In genomic region chr10:126670056-126670743, GRCh38 we compare ENCODE assay signal across 32 cellular contexts. TPM values are rescaled to one million over a fixed set of nuclear protein-coding genes. Genes with fewer than 3 reads are reported as not detected.
DNase-seq lines count a peak whose midpoint lies in the region; ATAC-seq and TF ChIP-seq lines count a peak whose summit lies in the region.
"Had no signal": no experiment of that assay in that cellular context is flagged by ENCODE, and none has a peak within 500 bp of the region (broad histone marks: within the 10 kb centered on the region; RNA-seq: fewer than 3 reads in every experiment).

Gene C10orf90 (minus strand): TSS chr10:126670693. CDS start chr10:126670480, 213 bp downstream.

- CTCF ChIA-PET in mammary epithelial cell (lab: Charles Lee; ENCODE audit: low non-redundant PET) = no interaction called here

- TF ChIP-seq CTCF in breast epithelium (IDR thresholded peaks at IDR 0.05) = no peak
- no peak for TF ChIP-seq CTCF in mammary epithelial cell (conservative IDR thresholded peaks at IDR 0.05 in 1 of 2, IDR thresholded peaks at IDR 0.05 in 1 of 2; ENCODE audit: extremely low read depth in 1 of 2, insufficient read depth in 1 of 2, low read depth in 1 of 2, low read length in 2 of 2)
- TF ChIP-seq CTCF in lung (IDR thresholded peaks at IDR 0.05; ENCODE audit: control extremely low read depth, extremely low read depth) = no peak
- no peak for TF ChIP-seq CTCF in retinal pigment epithelial cell (conservative IDR thresholded peaks at IDR 0.05; ENCODE audit: low read depth, low read length)
- TF ChIP-seq CTCF in body of pancreas (IDR thresholded peaks at IDR 0.05) = no peak

- H2AFZ ChIP-seq in mammary epithelial cell (ENCODE audit: low read depth, low read length) = no peak within 1 kb of the TSS

- H3K36me3 ChIP-seq in breast epithelium (no peaks in the 10 kb centered on the region), mammary epithelial cell (ENCODE audit: insufficient read depth, low read length) (no peaks in the 10 kb centered on the region), lung (ENCODE audit: control insufficient read depth in 2 of 2, insufficient read depth in 2 of 2, low read length in 2 of 2) (no peaks in the 10 kb centered on the region), body of pancreas (replicated peaks in 1 of 2; ENCODE audit: insufficient read depth in 1 of 2, low read depth in 2 of 2) (no peaks in the 10 kb centered on the region)
- H3K36me3 ChIP-seq: pancreas, spleen, stomach, upper lobe of left lung, WERI-Rb-1 had no signal

- no peaks in the 10 kb centered on the region for H4K20me1 ChIP-seq in mammary epithelial cell (ENCODE audit: insufficient read depth, low read length)

- no TSS peak for BruUV-seq in mammary epithelial cell (replicated peaks; lab: Mats Ljungman, UMichigan)

- TF ChIP-seq POLR2A in breast epithelium (IDR thresholded peaks at IDR 0.05) = no peak
- TF ChIP-seq POLR2A in body of pancreas (IDR thresholded peaks at IDR 0.05) = no peak

- no peak within 1 kb of the TSS for H3K9ac ChIP-seq in mammary epithelial cell (ENCODE audit: insufficient read depth, low read length)

- H3K9me3 ChIP-seq in breast epithelium (no peaks in the 10 kb centered on the region), mammary epithelial cell (replicated peaks; ENCODE audit: insufficient read depth, low read length) (no peaks in the 10 kb centered on the region), lung (ENCODE audit: control insufficient read depth in 2 of 2, insufficient read depth in 1 of 2, low read length in 1 of 2) (peaks cover 0 to 7% of the 10 kb centered on the region in 2 donors), body of pancreas (no peaks in the 10 kb centered on the region)
- H3K9me3 ChIP-seq: mucosa of descending colon, pancreas, spleen, stomach, upper lobe of left lung had no signal

- H3K4me3 ChIP-seq in breast epithelium (peak within 1 kb of the TSS in 2 of 3 donors; percentile 28 to 42), mammary epithelial cell (replicated peaks in 1 of 3; ENCODE audit: insufficient read depth in 1 of 3, low read depth in 2 of 3, low read length in 3 of 3) (no peak within 1 kb of the TSS), lung (no peak within 1 kb of the TSS), retinal pigment epithelial cell (ENCODE audit: low read length) (peak within 1 kb of the TSS; percentile 24), body of pancreas (no peak within 1 kb of the TSS)
- H3K4me3 ChIP-seq: mucosa of descending colon, pancreas, spleen, stomach, upper lobe of left lung had no signal

- H3K79me2 ChIP-seq in mammary epithelial cell (ENCODE audit: insufficient read depth, low read length) = no peaks in the 10 kb centered on the region

- dilution Hi-C loops in mammary epithelial cell (cut with HindIII; ENCODE audit: low sequenced_read_pairs) = no loop called here

- no peaks in the 10 kb centered on the region for H3K4me1 ChIP-seq in breast epithelium
- H3K4me1 ChIP-seq in mammary epithelial cell (ENCODE audit: insufficient read depth, low read length) = no peaks in the 10 kb centered on the region
- H3K4me1 ChIP-seq in lung (ENCODE audit: control insufficient read depth in 2 of 2, insufficient read depth in 2 of 2, low read length in 2 of 2) = peaks cover 0 to 1% of the 10 kb centered on the region in 2 donors
- H3K4me1 ChIP-seq in body of pancreas = no peaks in the 10 kb centered on the region
- H3K4me1 ChIP-seq: pancreas, spleen, stomach had no signal

- no peaks in the 10 kb centered on the region for H3K27me3 ChIP-seq in breast epithelium
- H3K27me3 ChIP-seq in mammary epithelial cell (ENCODE audit: insufficient read depth, low read length) = peaks cover 1% of the 10 kb centered on the region
- H3K27me3 ChIP-seq in lung (ENCODE audit: control insufficient read depth, insufficient read depth) = no peaks in the 10 kb centered on the region
- H3K27me3 ChIP-seq in body of pancreas = no peaks in the 10 kb centered on the region
- H3K27me3 ChIP-seq: pancreas, stomach, upper lobe of left lung had no signal

- in situ Hi-C loops in mammary epithelial cell (cut with MboI; ENCODE audit: low sequenced_read_pairs in 2 of 2) = no loop called here

- DNase-seq in breast epithelium (ENCODE audit: low spot score in 2 of 2) = no peak
- DNase-seq in mammary epithelial cell = no peak
- DNase-seq in lung (ENCODE audit: low spot score) = peak; percentile 2
- DNase-seq in retinal pigment epithelial cell (ENCODE audit: low read depth) = no peak
- no peak for DNase-seq in mucosa of gallbladder (ENCODE audit: low spot score)
- DNase-seq in activated naive CD4-positive, alpha-beta T cell treated with anti-CD3 and anti-CD28 coated beads, Interleukin-2, amount 50 U/mL, for 16 hours = no peak
- no peak for DNase-seq in body of pancreas
- DNase-seq: 8988T; activated CD4-positive, alpha-beta T cell treated with anti-CD3 and anti-CD28 coated beads, Interleukin-2, amount 10 ng/mL, durations not matched to agents 24 days and 14 days; activated CD8-positive, alpha-beta memory T cell treated with anti-CD3 and anti-CD28 coated beads for 24 hours; activated naive CD8-positive, alpha-beta T cell treated with anti-CD3 and anti-CD28 coated beads for 36 hours; activated T-cell treated with anti-CD3 and anti-CD28 coated beads for 4 hours; aorta; DND-41; erythroblast; IMR-90; kidney; mucosa of descending colon; NCI-H446 treated with DMSO at 0.1 percent for 48 hours; NCI-H774; pancreas; right cardiac atrium; spleen; stimulated activated CD8-positive, alpha-beta memory T cell treated with anti-CD3 and anti-CD28 coated beads, Interleukin-4, amount 100 ng/mL, for 48 hours; stomach; T1000; upper lobe of left lung; WERI-Rb-1 had no signal

- no peak within 1 kb of the TSS for H3K4me2 ChIP-seq in mammary epithelial cell (ENCODE audit: insufficient read depth, low read depth, low read length)

- ATAC-seq in lung (ENCODE audit: insufficient read depth, low FRiP score) = no peak
- ATAC-seq in HG03045 (IDR thresholded peaks at IDR 0.05; ENCODE audit: unreplicated experiment) = no peak
- no peak for ATAC-seq in body of pancreas
- ATAC-seq: mucosa of descending colon, right cardiac atrium had no signal

- H3K27ac ChIP-seq in breast epithelium (peak within 1 kb of the TSS; percentile 59 to 70), mammary epithelial cell (ENCODE audit: insufficient read depth, low read depth, low read length) (no peak within 1 kb of the TSS), lung (ENCODE audit: low read depth in 1 of 2, low read length in 1 of 2) (no peak within 1 kb of the TSS), body of pancreas (peak within 1 kb of the TSS in 1 of 4 donors; percentile 2)
- H3K27ac ChIP-seq: C4-2B, spleen, stomach, upper lobe of left lung, WERI-Rb-1 had no signal

- intact Hi-C loops in breast epithelium (cut with DNase I; ENCODE audit: low total_unique reads) = no loop called here
- intact Hi-C loops in mammary epithelial cell (cut with micrococcal nuclease) = no loop called here
- intact Hi-C loops in body of pancreas (cut with DNase I) = no loop called here

- WGBS in mammary epithelial cell (ENCODE audit: low coverage, missing lambda C conversion rate) = 70% methylated on average over 10 of the region's 10 CpGs
- 73 to 81% methylated on average over 10 of the region's 10 CpGs for WGBS in lung, 2 donors
- WGBS in body of pancreas, 2 donors = 67 to 69% methylated on average over 10 of the region's 10 CpGs

RNA-seq across cellular contexts. Expression of gene C10orf90, which starts in this region (rescaled TPM):
- total RNA-seq in breast epithelium (10 to 100 TPM in 1 of 3 donors, 1 to 10 TPM in 1, under 1 TPM in 1; 0.16 to 30.4 (median 3.9) TPM), mammary epithelial cell (under 1 TPM in 1 of 2 donors, not detected in 1; 0.17 TPM), lung (not detected), mucosa of gallbladder (0.20 TPM), body of pancreas (not detected)
- polyA plus RNA-seq in mammary epithelial cell (not detected), lung (not detected)
- polyA minus RNA-seq in mammary epithelial cell = not detected
- total RNA-seq: activated CD4-positive, alpha-beta T cell treated with anti-CD3 and anti-CD28 coated beads, Interleukin-2, amount 10 ng/mL, durations not matched to agents 24 days and 14 days; activated naive CD8-positive, alpha-beta T cell treated with anti-CD3 and anti-CD28 coated beads for 36 hours; aorta; cardiac septum; kidney; spleen; stomach had no signal
- polyA plus RNA-seq: aorta, neural cell, pancreas, right cardiac atrium, stomach had no signal

Comparison
In these comparisons a context has a peak if more than half of its experiments do, and no peak if none do; other contexts are left out.
1. H3K27ac ChIP-seq: peak in breast epithelium (2 of 2); none in mammary epithelial cell (single experiment) and lung (0 of 2).
2. H3K4me3 ChIP-seq: peak in breast epithelium (2 of 3) and retinal pigment epithelial cell (single experiment); none in mammary epithelial cell (0 of 3), lung (single experiment) and body of pancreas (0 of 2).
3. Peak in DNase-seq in lung; RNA of the gene not detected or under 1 TPM.